ENCODE assay signal across 8 cellular contexts in genomic region chr5:55231476-55232193, GRCh38. TPM values are rescaled to one million over a fixed set of nuclear protein-coding genes. Genes with fewer than 3 reads are reported as not detected.
A peak's percentile ranks its signal among the peaks of the same experiment; 100 is the strongest.
DNase-seq lines count a peak whose midpoint lies in the region; ATAC-seq, FAIRE-seq and TF ChIP-seq lines count a peak whose summit lies in the region.
"Had no signal": no experiment of that assay in that cellular context is flagged by ENCODE, and none has a peak within 500 bp of the region (broad histone marks: within the 10 kb centered on the region; RNA-seq: fewer than 3 reads in every experiment).

No MANE protein-coding gene starts in this region.

- no peaks in the 10 kb centered on the region for H3K9me3 ChIP-seq in OCI-LY3 (ENCODE audit: insufficient read depth, low read length)

- no peak for ATAC-seq in natural killer cell
- no peak for ATAC-seq in left lobe of liver
- ATAC-seq in HG02759 (IDR thresholded peaks at IDR 0.05; ENCODE audit: unreplicated experiment), result no peak

- peaks cover 35 to 37% of the 10 kb centered on the region in 2 donors for H3K4me1 Mint-ChIP-seq in natural killer cell

- no peaks in the 10 kb centered on the region for H3K79me2 ChIP-seq in OCI-LY3 (ENCODE audit: low read length)

- H3K27ac ChIP-seq in OCI-LY3 (ENCODE audit: low read length), result no peak overlapping the region

- H3K9ac ChIP-seq in OCI-LY3 (ENCODE audit: low read length), result 0 out of 2 replicates have a peak overlapping the region, but pooled peaks have one; percentile 69

- DNase-seq in GM12891 (ENCODE audit: insufficient read length, low spot score), result peak; percentile 14
- peak; percentile 28 for DNase-seq in cerebellar cortex (ENCODE audit: low spot score)
- DNase-seq in natural killer cell, result no peak
- no peak for DNase-seq in left lobe of liver (ENCODE audit: low spot score)
- no peak for DNase-seq in LoVo (ENCODE audit: low spot score)

- TF ChIP-seq CTCF in OCI-LY3 (IDR thresholded peaks at IDR 0.05; ENCODE audit: low read depth, low read length) (no peak), natural killer cell (IDR thresholded peaks at IDR 0.05) (no peak)

- H3K27ac Mint-ChIP-seq in natural killer cell, result no peak overlapping the region

- no peaks in the 10 kb centered on the region for H4K20me1 ChIP-seq in OCI-LY3 (ENCODE audit: insufficient read depth, low read length)

- peak overlapping the region; percentile 98 for H3K4me2 ChIP-seq in OCI-LY3 (ENCODE audit: low read length)

- no peak for TF ChIP-seq POLR2A in GM12891 (IDR thresholded peaks at IDR 0.05; ENCODE audit: low read depth, low read length)

- no peak for FAIRE-seq in GM12891 (lab: Jason Lieb, UNC)

- H3K4me3 Mint-ChIP-seq in natural killer cell, result peak overlapping the region; percentile 82

- H3K36me3 Mint-ChIP-seq in natural killer cell, result no peaks in the 10 kb centered on the region

- H3K27me3 Mint-ChIP-seq in natural killer cell (ENCODE audit: low read depth in 2 of 2), result peaks cover 56 to 59% of the 10 kb centered on the region in 2 donors

- intact Hi-C loops in natural killer cell (cut with micrococcal nuclease), result no loop called here

- H3K4me3 ChIP-seq in OCI-LY3 (ENCODE audit: low read length), result peak overlapping the region; percentile 91

- peaks cover 15% of the 10 kb centered on the region for H3K4me1 ChIP-seq in OCI-LY3 (ENCODE audit: low read length)

- H3K27me3 ChIP-seq in OCI-LY3 (ENCODE audit: low read depth, low read length), result peaks cover 34% of the 10 kb centered on the region

- no peaks in the 10 kb centered on the region for H3K9me3 Mint-ChIP-seq in natural killer cell

- H2AFZ ChIP-seq in OCI-LY3 (ENCODE audit: low read depth, low read length), result no peak overlapping the region

- no peaks in the 10 kb centered on the region for H3K36me3 ChIP-seq in OCI-LY3 (replicated peaks; ENCODE audit: low read depth, low read length)

TF ChIP-seq in GM12891, 5 proteins besides CTCF, POLR2A, EP300 and RAD21:
- no peak for TF ChIP-seq TAF1 (IDR thresholded peaks at IDR 0.05; ENCODE audit: low read depth, low read length)
- TF ChIP-seq POU2F2 (IDR thresholded peaks at IDR 0.05; ENCODE audit: low read depth, low read length), result no peak
- TF ChIP-seq SPI1 (IDR thresholded peaks at IDR 0.05; ENCODE audit: low read depth, low read length), result no peak
- TF ChIP-seq POLR2AphosphoS5 (IDR thresholded peaks at IDR 0.05; ENCODE audit: low read depth, low read length), result no peak
- no peak for TF ChIP-seq PAX5 (IDR thresholded peaks at IDR 0.05; ENCODE audit: insufficient read depth, low read length, severe bottlenecking)

RNA-seq across cellular contexts. Expression of gene CCNO, which starts 1.8 kb away (rescaled TPM):
- not detected for polyA plus RNA-seq in GM12891 (2012; ENCODE audit: low read depth, missing spikeins)
- total RNA-seq in natural killer cell (not detected), left lobe of liver (not detected)
- total RNA-seq: lung microvascular endothelial cell had no signal

RNA-seq across cellular contexts. Expression of gene MCIDAS, which starts 4.5 kb away (rescaled TPM):
- not detected for polyA plus RNA-seq in GM12891 (2012; ENCODE audit: low read depth, missing spikeins)
- not detected for total RNA-seq in natural killer cell
- not detected for total RNA-seq in left lobe of liver
- total RNA-seq: lung microvascular endothelial cell had no signal

RNA-seq across cellular contexts. Expression of gene CDC20B, which starts 58.7 kb away (rescaled TPM):
- polyA plus RNA-seq in GM12891 (2012; ENCODE audit: low read depth, missing spikeins), result not detected
- total RNA-seq in natural killer cell (not detected), left lobe of liver (not detected)

Comparison
In these comparisons a context has a peak if more than half of its experiments do, and no peak if none do; other contexts are left out.
1. DNase-seq: peak in GM12891 (single experiment) and cerebellar cortex (single experiment); none in natural killer cell (single experiment), left lobe of liver (single experiment) and LoVo (single experiment).